18 cellular contexts compared by ENCODE assay signal in genomic region chr10:48879476-48879875, GRCh38.
DNase-seq lines count a peak whose midpoint lies in the region; FAIRE-seq and TF ChIP-seq lines count a peak whose summit lies in the region.
"Had no signal": no experiment of that assay in that cellular context is flagged by ENCODE, and none has a peak within 500 bp of the region (broad histone marks: within the 10 kb centered on the region; RNA-seq: fewer than 3 reads in every experiment).

No MANE protein-coding gene starts in this region.

- H2AFZ ChIP-seq in H1 (ENCODE audit: low read length): no peak overlapping the region

- TF ChIP-seq EP300 in H1 (IDR thresholded peaks at IDR 0.05; ENCODE audit: borderline replicate concordance in 1 of 2, low read depth in 2 of 2, low read length in 2 of 2): no peak

- H2AK5ac ChIP-seq in H1 (ENCODE audit: low read depth, low read length): no peak overlapping the region

- no peak overlapping the region for H3K27ac ChIP-seq in H1 (ENCODE audit: low read depth, low read length)
- H3K27ac ChIP-seq: BLaER1 treated with 17β-estradiol and CSF1 and Interleukin-3, amounts not matched to agents 10 nM and 100 nM had no signal

- no peak overlapping the region for H4K8ac ChIP-seq in H1 (ENCODE audit: extremely low read depth, insufficient read depth, low read length)

- no peaks in the 10 kb centered on the region for H3K23me2 ChIP-seq in H1 (ENCODE audit: low read depth, low read length)

- no peaks in the 10 kb centered on the region for H3K79me2 ChIP-seq in H1 (ENCODE audit: control insufficient read depth in 1 of 2, insufficient read depth in 2 of 2, low read length in 2 of 2)

- H3K4me1 Mint-ChIP-seq in osteocyte (ENCODE audit: unreplicated experiment): no peaks in the 10 kb centered on the region
- no peaks in the 10 kb centered on the region for H3K4me1 Mint-ChIP-seq in activated CD4-positive, alpha-beta memory T cell treated with anti-CD3 and anti-CD28 coated beads, Interleukin-2, amount 10 ng/mL, durations not matched to agents 7 days and 5 days

- H4K20me1 ChIP-seq in H1 (replicated peaks in 1 of 2; ENCODE audit: control insufficient read depth in 1 of 2, insufficient read depth in 2 of 2, low read length in 2 of 2): no peaks in the 10 kb centered on the region

- H2BK12ac ChIP-seq in H1 (ENCODE audit: low read depth, low read length): no peak overlapping the region

- H3K9me3 Mint-ChIP-seq in osteocyte (ENCODE audit: unreplicated experiment): no peaks in the 10 kb centered on the region
- no peaks in the 10 kb centered on the region for H3K9me3 Mint-ChIP-seq in activated CD4-positive, alpha-beta memory T cell treated with anti-CD3 and anti-CD28 coated beads, Interleukin-2, amount 10 ng/mL, durations not matched to agents 7 days and 5 days
- H3K9me3 Mint-ChIP-seq: CD8-positive, alpha-beta T cell had no signal

- H3K4me3 ChIP-seq in H1 (ENCODE audit: extremely low read depth in 1 of 4, insufficient read depth in 2 of 4, low read depth in 3 of 4, low read length in 4 of 4): no peak overlapping the region
- H3K4me3 ChIP-seq: BLaER1 treated with 17β-estradiol and CSF1 and Interleukin-3, amounts not matched to agents 10 nM and 100 nM had no signal

- no peak overlapping the region for H3K23ac ChIP-seq in H1 (ENCODE audit: insufficient read length)

- H3K4me2 ChIP-seq in H1 (ENCODE audit: insufficient read depth in 1 of 2, low read depth in 2 of 2, low read length in 2 of 2): no peak overlapping the region
- H3K4me2 ChIP-seq: BLaER1 treated with 17β-estradiol and CSF1 and Interleukin-3, amounts not matched to agents 10 nM and 100 nM had no signal

- no peaks in the 10 kb centered on the region for H3K36me3 ChIP-seq in H1 (ENCODE audit: control insufficient read depth in 2 of 4, insufficient read depth in 4 of 4, low read length in 3 of 4)

- H3K18ac ChIP-seq in H1 (ENCODE audit: extremely low read depth, low read length): no peak overlapping the region

- WGBS in H1 (ENCODE audit: extremely low coverage in 1 of 2, insufficient coverage in 1 of 2, insufficient read length in 1 of 2, insufficient replicate concordance in 2 of 2, low coverage in 1 of 2, low lambda C conversion rate in 2 of 2, missing lambda C conversion rate in 1 of 2), 2 experiments: 93% methylated on average over 5 of the region's 5 CpGs; no CpG with 5 or more reads in 1 of the 2 experiments

- H3K36me3 Mint-ChIP-seq in osteocyte (ENCODE audit: unreplicated experiment): no peaks in the 10 kb centered on the region
- no peaks in the 10 kb centered on the region for H3K36me3 Mint-ChIP-seq in activated CD4-positive, alpha-beta memory T cell treated with anti-CD3 and anti-CD28 coated beads, Interleukin-2, amount 10 ng/mL, durations not matched to agents 7 days and 5 days (ENCODE audit: low read depth)
- H3K36me3 Mint-ChIP-seq: CD8-positive, alpha-beta T cell had no signal

- H3K79me1 ChIP-seq in H1 (ENCODE audit: low read depth, low read length): no peaks in the 10 kb centered on the region

- no peaks in the 10 kb centered on the region for H3K27me3 ChIP-seq in H1 (replicated peaks in 1 of 4; ENCODE audit: control insufficient read depth in 3 of 4, extremely low read depth in 1 of 4, insufficient read depth in 3 of 4, low read length in 3 of 4)
- H3K27me3 ChIP-seq: BLaER1 treated with 17β-estradiol and CSF1 and Interleukin-3, amounts not matched to agents 10 nM and 100 nM had no signal

- peak; percentile 82 for DNase-seq in G401 (ENCODE audit: low spot score)
- DNase-seq in GM13976 (ENCODE audit: low spot score): peak; percentile 4
- no peak for DNase-seq in H1 (ENCODE audit: low read depth in 1 of 2, low spot score in 2 of 2)
- peak; percentile 65 for DNase-seq in osteocyte (ENCODE audit: extremely low spot score, unreplicated experiment)
- no peak for DNase-seq in activated CD4-positive, alpha-beta memory T cell treated with anti-CD3 and anti-CD28 coated beads, Interleukin-2, amount 10 ng/mL, durations not matched to agents 7 days and 5 days
- no peak for DNase-seq in HuH-7 (ENCODE audit: low spot score)
- no peak for DNase-seq in NCI-H2081 treated with DMSO at 0.1 percent for 48 hours (lab: John Stamatoyannopoulos, UW)
- DNase-seq: Calu3; CD8-positive, alpha-beta T cell; DMS53; DND-41; EL; GOT3; H9 had no signal

- TF ChIP-seq POLR2A in H1 (IDR thresholded peaks at IDR 0.05; ENCODE audit: control extremely low read depth in 1 of 2, low read depth in 2 of 2, low read length in 2 of 2): no peak

- H2BK20ac ChIP-seq in H1 (ENCODE audit: low read length): no peak overlapping the region

- in situ Hi-C loops in G401 (cut with HindIII; ENCODE audit: low sequenced_read_pairs): no loop called here
- in situ Hi-C loops in GM13976 (cut with MboI; ENCODE audit: low sequenced_read_pairs, unreplicated experiment): no loop called here

- no peak overlapping the region for H3K14ac ChIP-seq in H1 (ENCODE audit: insufficient read length)

- no peak for TF ChIP-seq RAD21 in H1 (IDR thresholded peaks at IDR 0.05 in 1 of 2, conservative IDR thresholded peaks at IDR 0.05 in 1 of 2; ENCODE audit: low read depth in 2 of 2, low read length in 2 of 2)

- H3K4me3 Mint-ChIP-seq in osteocyte (ENCODE audit: unreplicated experiment): no peak overlapping the region
- no peak overlapping the region for H3K4me3 Mint-ChIP-seq in activated CD4-positive, alpha-beta memory T cell treated with anti-CD3 and anti-CD28 coated beads, Interleukin-2, amount 10 ng/mL, durations not matched to agents 7 days and 5 days
- H3K4me3 Mint-ChIP-seq: B cell; CD8-positive, alpha-beta T cell; H9 had no signal

- no peak overlapping the region for H3K56ac ChIP-seq in H1 (replicated peaks; ENCODE audit: insufficient read length, low read depth, low read length)

- POLR2A ChIA-PET in H1 (lab: Charles Lee; ENCODE audit: partially characterized antibody): no interaction called here
- POLR2A ChIA-PET in activated CD4-positive, alpha-beta memory T cell treated with anti-CD3 and anti-CD28 coated beads, Interleukin-2, amount 10 ng/mL, durations not matched to agents 7 days and 5 days (lab: Charles Lee): no interaction called here

- H3K9me3 ChIP-seq in H1 (ENCODE audit: insufficient read depth in 2 of 2, low read depth in 1 of 2, low read length in 1 of 2): no peaks in the 10 kb centered on the region
- H3K9me3 ChIP-seq: BLaER1 treated with 17β-estradiol and CSF1 and Interleukin-3, amounts not matched to agents 10 nM and 100 nM had no signal

- no peak overlapping the region for H4K5ac ChIP-seq in H1 (ENCODE audit: insufficient read length, low read depth, low read length)

- no peak overlapping the region for H2BK5ac ChIP-seq in H1 (ENCODE audit: low read depth, low read length)

- TF ChIP-seq CTCF in GM13976 (IDR thresholded peaks at IDR 0.05; ENCODE audit: borderline replicate concordance, control extremely low read depth, extremely low read depth, insufficient read depth, missing control alignments) (no peak), H1 (IDR thresholded peaks at IDR 0.05; ENCODE audit: control extremely low read depth in 1 of 3, insufficient read depth in 1 of 3, low read depth in 1 of 3, low read length in 3 of 3) (no peak), osteocyte (IDR thresholded peaks at IDR 0.05) (no peak)

- FAIRE-seq in H1 (lab: Jason Lieb, UNC): no peak
- FAIRE-seq: G401.6, GM12892 had no signal

- CTCF ChIA-PET in H1 (lab: Charles Lee; ENCODE audit: partially characterized antibody): interaction anchor here (1.0 to 1.8 kb wide), 4 partner anchors 10 to 265 kb away, joined by 3 to 5 read pairs (median 3); no protein-coding TSS in a partner anchor
- CTCF ChIA-PET in activated CD4-positive, alpha-beta memory T cell treated with anti-CD3 and anti-CD28 coated beads, Interleukin-2, amount 10 ng/mL, durations not matched to agents 7 days and 5 days (lab: Charles Lee): no interaction called here

- H3K27me3 Mint-ChIP-seq in osteocyte (ENCODE audit: unreplicated experiment): no peaks in the 10 kb centered on the region
- H3K27me3 Mint-ChIP-seq in activated CD4-positive, alpha-beta memory T cell treated with anti-CD3 and anti-CD28 coated beads, Interleukin-2, amount 10 ng/mL, durations not matched to agents 7 days and 5 days: peaks cover 3% of the 10 kb centered on the region
- H3K27me3 Mint-ChIP-seq: B cell had no signal

- H2BK15ac ChIP-seq in H1 (ENCODE audit: low read length): no peak overlapping the region

- no peak overlapping the region for H3K9ac ChIP-seq in H1 (replicated peaks in 1 of 4; ENCODE audit: extremely low read depth in 1 of 4, low read depth in 3 of 4, low read length in 3 of 4)
- H3K9ac ChIP-seq: BLaER1 treated with 17β-estradiol and CSF1 and Interleukin-3, amounts not matched to agents 10 nM and 100 nM had no signal

- H4K91ac ChIP-seq in H1 (replicated peaks; ENCODE audit: insufficient read length, low read length): peak overlapping the region; percentile 56

- no peak overlapping the region for H3K27ac Mint-ChIP-seq in osteocyte (ENCODE audit: unreplicated experiment)
- H3K27ac Mint-ChIP-seq in activated CD4-positive, alpha-beta memory T cell treated with anti-CD3 and anti-CD28 coated beads, Interleukin-2, amount 10 ng/mL, durations not matched to agents 7 days and 5 days: no peak overlapping the region
- H3K27ac Mint-ChIP-seq: B cell; CD8-positive, alpha-beta T cell; H9 had no signal

- no peak overlapping the region for H3K4ac ChIP-seq in H1 (replicated peaks; ENCODE audit: insufficient read length, low read depth, low read length)

- peaks cover 0 to 2% (median 0%) of the 10 kb centered on the region in 4 experiments; a peak in 1 of 7 replicates for H3K4me1 ChIP-seq in H1 (replicated peaks in 1 of 4; ENCODE audit: control insufficient read depth in 3 of 4, insufficient read depth in 4 of 4, low read length in 3 of 4)
- H3K4me1 ChIP-seq: BLaER1 treated with 17β-estradiol and CSF1 and Interleukin-3, amounts not matched to agents 10 nM and 100 nM had no signal

- H2BK120ac ChIP-seq in H1 (replicated peaks; ENCODE audit: low read depth, low read length): no peak overlapping the region

TF ChIP-seq in H1, 55 proteins besides CTCF, POLR2A, EP300 and RAD21 (continues in another document):
- no peak for TF ChIP-seq SIRT6 (IDR thresholded peaks at IDR 0.05; ENCODE audit: low read length)
- no peak for TF ChIP-seq SP2 (IDR thresholded peaks at IDR 0.05; ENCODE audit: low read length)
- no peak for TF ChIP-seq ATF3 (IDR thresholded peaks at IDR 0.05; ENCODE audit: insufficient read depth, low read depth, low read length)
- TF ChIP-seq POLR2AphosphoS5 (IDR thresholded peaks at IDR 0.05; ENCODE audit: low read depth, low read length): no peak
- no peak for TF ChIP-seq JUN (IDR thresholded peaks at IDR 0.05; ENCODE audit: low read depth, low read length)
- no peak for TF ChIP-seq POU5F1 (IDR thresholded peaks at IDR 0.05; ENCODE audit: low read depth, low read length)
- TF ChIP-seq SAP30 (IDR thresholded peaks at IDR 0.05; ENCODE audit: insufficient read depth, insufficient replicate concordance, low read length): no peak
- TF ChIP-seq CHD1 (IDR thresholded peaks at IDR 0.05; ENCODE audit: low read depth, low read length): no peak
- TF ChIP-seq TAF1 (IDR thresholded peaks at IDR 0.05; ENCODE audit: low read depth, low read length): no peak

Comparison
In these comparisons a context has a peak if more than half of its experiments do, and no peak if none do; other contexts are left out.
1. DNase-seq: peak in G401 (single experiment), GM13976 (single experiment) and osteocyte (single experiment); none in H1 (0 of 2), activated CD4-positive, alpha-beta memory T cell treated with anti-CD3 and anti-CD28 coated beads, Interleukin-2, amount 10 ng/mL, durations not matched to agents 7 days and 5 days (single experiment), HuH-7 (single experiment) and NCI-H2081 treated with DMSO at 0.1 percent for 48 hours (single experiment).